10 cellular contexts compared by ENCODE assay signal in genomic region chr19:8452446-8453123, GRCh38. TPM values are rescaled to one million over a fixed set of nuclear protein-coding genes. Genes with fewer than 3 reads are reported as not detected.
DNase-seq lines count a peak whose midpoint lies in the region; ATAC-seq and TF ChIP-seq lines count a peak whose summit lies in the region.
"Had no signal": no experiment of that assay in that cellular context is flagged by ENCODE, and none has a peak within 500 bp of the region (broad histone marks: within the 10 kb centered on the region; RNA-seq: fewer than 3 reads in every experiment).

No MANE protein-coding gene starts in this region.

- POLR2A ChIA-PET in naive thymus-derived CD4-positive, alpha-beta T cell (lab: Charles Lee), result interaction anchor here (1.1 kb wide), 1 partner anchor 12 kb away, joined by 4 read pairs; no protein-coding TSS in a partner anchor

- peaks cover 79% of the 10 kb centered on the region for H3K4me1 Mint-ChIP-seq in activated naive CD8-positive, alpha-beta T cell treated with anti-CD3 and anti-CD28 coated beads, Interleukin-2, amount 50 U/mL, for 24 hours
- peaks cover 70 to 95% (median 84%) of the 10 kb centered on the region in 7 donors for H3K4me1 Mint-ChIP-seq in naive thymus-derived CD4-positive, alpha-beta T cell

- H3K27ac ChIP-seq in heart left ventricle, result no peak overlapping the region
- no peak overlapping the region for H3K27ac ChIP-seq in naive thymus-derived CD4-positive, alpha-beta T cell (ENCODE audit: low read depth, low read length)
- H3K27ac ChIP-seq in upper lobe of right lung, result peak overlapping the region; percentile 31

- TF ChIP-seq POLR2A in heart left ventricle (IDR thresholded peaks at IDR 0.05), result no peak

- H3K9me3 Mint-ChIP-seq in activated naive CD8-positive, alpha-beta T cell treated with anti-CD3 and anti-CD28 coated beads, Interleukin-2, amount 50 U/mL, for 24 hours, result no peaks in the 10 kb centered on the region
- no peaks in the 10 kb centered on the region for H3K9me3 Mint-ChIP-seq in naive thymus-derived CD4-positive, alpha-beta T cell

- no peaks in the 10 kb centered on the region for H3K27me3 Mint-ChIP-seq in activated naive CD8-positive, alpha-beta T cell treated with anti-CD3 and anti-CD28 coated beads, Interleukin-2, amount 50 U/mL, for 24 hours
- H3K27me3 Mint-ChIP-seq in naive thymus-derived CD4-positive, alpha-beta T cell, result no peaks in the 10 kb centered on the region

- ATAC-seq in Right ventricle myocardium inferior (peak; percentile 39), heart left ventricle (no peak), upper lobe of right lung (no peak), GM18502 (IDR thresholded peaks at IDR 0.05; ENCODE audit: poor library complexity, unreplicated experiment) (no peak), HG03439 (IDR thresholded peaks at IDR 0.05; ENCODE audit: unreplicated experiment) (no peak)
- no peak for ATAC-seq in activated naive CD8-positive, alpha-beta T cell treated with anti-CD3 and anti-CD28 coated beads, Interleukin-2, amount 50 U/mL, for 24 hours
- no peak for ATAC-seq in naive thymus-derived CD4-positive, alpha-beta T cell

- TF ChIP-seq CTCF in heart left ventricle (IDR thresholded peaks at IDR 0.05), result no peak
- no peak for TF ChIP-seq CTCF in upper lobe of right lung (IDR thresholded peaks at IDR 0.05)

- H3K4me3 Mint-ChIP-seq in activated naive CD8-positive, alpha-beta T cell treated with anti-CD3 and anti-CD28 coated beads, Interleukin-2, amount 50 U/mL, for 24 hours, result peak overlapping the region; percentile 48
- H3K4me3 Mint-ChIP-seq in naive thymus-derived CD4-positive, alpha-beta T cell, result peak overlapping the region in 8 of 10 donors; percentile 30 to 72 (median 63)

- CTCF ChIA-PET in naive thymus-derived CD4-positive, alpha-beta T cell (lab: Charles Lee), result interaction anchor here (1.2 kb wide), 1 partner anchor 10 kb away, joined by 3 read pairs; no protein-coding TSS in a partner anchor

- H3K4me3 ChIP-seq in heart left ventricle (no peak overlapping the region), upper lobe of right lung (no peak overlapping the region)
- H3K4me3 ChIP-seq in naive thymus-derived CD4-positive, alpha-beta T cell (ENCODE audit: low read length), result no peak overlapping the region

- 46 to 54% (median 52%) methylated on average over 4 of the region's 4 CpGs for WGBS in heart left ventricle, 4 donors

- peaks cover 56% of the 10 kb centered on the region for H3K36me3 Mint-ChIP-seq in activated naive CD8-positive, alpha-beta T cell treated with anti-CD3 and anti-CD28 coated beads, Interleukin-2, amount 50 U/mL, for 24 hours (ENCODE audit: low read depth)
- H3K36me3 Mint-ChIP-seq in naive thymus-derived CD4-positive, alpha-beta T cell, result peaks cover 0 to 29% (median 8%) of the 10 kb centered on the region in 5 donors

- peak overlapping the region; percentile 73 for H3K27ac Mint-ChIP-seq in activated naive CD8-positive, alpha-beta T cell treated with anti-CD3 and anti-CD28 coated beads, Interleukin-2, amount 50 U/mL, for 24 hours
- H3K27ac Mint-ChIP-seq in naive thymus-derived CD4-positive, alpha-beta T cell, result peak overlapping the region in 6 of 9 donors; percentile 44 to 82 (median 57)

- DNase-seq in Right ventricle myocardium inferior (ENCODE audit: missing footprints) (no peak), heart left ventricle (no peak), upper lobe of right lung (no peak), AG08396 (ENCODE audit: low spot score) (no peak)
- no peak for DNase-seq in activated naive CD8-positive, alpha-beta T cell treated with anti-CD3 and anti-CD28 coated beads, Interleukin-2, amount 50 U/mL, for 24 hours
- no peak for DNase-seq in naive thymus-derived CD4-positive, alpha-beta T cell
- DNase-seq: NCI-H1930, occipital lobe had no signal

- H3K9me3 ChIP-seq in heart left ventricle (no peaks in the 10 kb centered on the region), upper lobe of right lung (no peaks in the 10 kb centered on the region)
- H3K9me3 ChIP-seq in naive thymus-derived CD4-positive, alpha-beta T cell (ENCODE audit: control insufficient read depth in 2 of 3, low read length in 3 of 3), result no peaks in the 10 kb centered on the region

- intact Hi-C loops in Right ventricle myocardium inferior (cut with DNase I) (no loop called here), heart left ventricle (cut with DNase I) (no loop called here), upper lobe of right lung (cut with DNase I) (no loop called here)
- intact Hi-C loops in naive thymus-derived CD4-positive, alpha-beta T cell (cut with micrococcal nuclease), result no loop called here

- H3K27me3 ChIP-seq in heart left ventricle, result no peaks in the 10 kb centered on the region
- H3K27me3 ChIP-seq in naive thymus-derived CD4-positive, alpha-beta T cell (ENCODE audit: control insufficient read depth in 2 of 2, insufficient read depth in 2 of 2, low read length in 2 of 2), result no peaks in the 10 kb centered on the region
- H3K27me3 ChIP-seq in upper lobe of right lung, result no peaks in the 10 kb centered on the region

- H3K4me1 ChIP-seq in heart left ventricle (peaks cover 7 to 97% (median 85%) of the 10 kb centered on the region in 12 donors), upper lobe of right lung (peaks cover 82% of the 10 kb centered on the region)
- H3K4me1 ChIP-seq in naive thymus-derived CD4-positive, alpha-beta T cell (ENCODE audit: control insufficient read depth in 2 of 2, insufficient read depth in 2 of 2, low read length in 2 of 2), result peaks cover 43 to 54% of the 10 kb centered on the region in 2 donors

- H3K36me3 ChIP-seq in heart left ventricle (peaks cover 0 to 53% (median 40%) of the 10 kb centered on the region in 9 donors), upper lobe of right lung (peaks cover 45% of the 10 kb centered on the region)
- H3K36me3 ChIP-seq in naive thymus-derived CD4-positive, alpha-beta T cell (ENCODE audit: control insufficient read depth in 2 of 3, insufficient read depth in 3 of 3, low read length in 3 of 3), result peaks cover 16 to 50% (median 20%) of the 10 kb centered on the region in 3 experiments

RNA-seq across cellular contexts. Expression of gene HNRNPM, which starts 7.8 kb away (rescaled TPM):
- total RNA-seq in Right ventricle myocardium inferior (118 TPM), heart left ventricle (100 to 1,000 TPM in 3 of 9 donors, 10 to 100 TPM in 6; 46.7 to 111 (median 95.3) TPM), upper lobe of right lung (131 TPM)
- polyA plus RNA-seq in heart left ventricle, result 100 to 1,000 TPM in 1 of 2 donors, 10 to 100 TPM in 1; 43.4 to 183 TPM
- 100 to 1,000 TPM; 175 to 280 (median 272) TPM for total RNA-seq in naive thymus-derived CD4-positive, alpha-beta T cell
- polyA plus RNA-seq in naive thymus-derived CD4-positive, alpha-beta T cell, result 100 to 1,000 TPM; 210 to 378 TPM

RNA-seq across cellular contexts. Expression of gene MARCHF2, which starts 39.5 kb away (rescaled TPM):
- total RNA-seq in Right ventricle myocardium inferior (110 TPM), heart left ventricle (100 to 1,000 TPM in 4 of 9 donors, 10 to 100 TPM in 5; 67.2 to 308 (median 93.7) TPM), upper lobe of right lung (58.7 TPM)
- polyA plus RNA-seq in heart left ventricle, result 10 to 100 TPM; 50.7 to 70.3 TPM
- total RNA-seq in naive thymus-derived CD4-positive, alpha-beta T cell, result 10 to 100 TPM; 18.0 to 42.1 (median 23.4) TPM
- 10 to 100 TPM; 23.2 to 41.4 TPM for polyA plus RNA-seq in naive thymus-derived CD4-positive, alpha-beta T cell

RNA-seq across cellular contexts. Expression of gene PRAM1, which starts 49.9 kb away (rescaled TPM):
- 0.78 TPM for total RNA-seq in Right ventricle myocardium inferior
- 1 to 10 TPM in 2 of 9 donors, under 1 TPM in 6, not detected in 1; 0.23 to 9.9 (median 0.53) TPM for total RNA-seq in heart left ventricle
- polyA plus RNA-seq in heart left ventricle, result under 1 TPM; 0.53 to 0.72 TPM
- total RNA-seq in naive thymus-derived CD4-positive, alpha-beta T cell, result 10 to 100 TPM in 2 of 5 experiments, 1 to 10 TPM in 3; 1.1 to 82.8 (median 3.9) TPM
- polyA plus RNA-seq in naive thymus-derived CD4-positive, alpha-beta T cell, result under 1 TPM; 0.12 to 0.34 TPM
- 31.3 TPM for total RNA-seq in upper lobe of right lung
- total RNA-seq: occipital lobe had no signal
